ENCODE assay signal across 14 cellular contexts in genomic region chr5:99955006-99955405, GRCh38.
"Had no signal": no experiment of that assay in that cellular context is flagged by ENCODE, and none has a peak within 500 bp of the region (broad histone marks: within the 10 kb centered on the region; RNA-seq: fewer than 3 reads in every experiment).

No MANE protein-coding gene starts in this region.

- H3K4me1 Mint-ChIP-seq: stimulated activated naive B cell treated with anti-CD40 and anti-IgM and Interleukin-4, amounts not matched to agents 10 μg/mL and 1 μg/mL and 100 μg/mL, for 72 hours; stimulated activated naive CD8-positive, alpha-beta T cell treated with anti-CD3 and anti-CD28 coated beads, Interleukin-15, amount 100 ng/mL, for 72 hours had no signal

- H3K36me3 Mint-ChIP-seq: stimulated activated naive B cell treated with anti-CD40 and anti-IgM and Interleukin-4, amounts not matched to agents 10 μg/mL and 1 μg/mL and 100 μg/mL, for 72 hours had no signal

- DNase-seq: cerebellar nuclear complex; effector memory CD8-positive, alpha-beta T cell; glutamatergic neuron; islet precursor cell; left ventricle myocardium inferior; mesenchymal stem cell; midbrain; stimulated activated CD4-positive, alpha-beta T cell treated with anti-CD3 and anti-CD28 coated beads, Interleukin-4, amount 100 ng/mL, for 1 hour; stimulated activated CD8-positive, alpha-beta memory T cell treated with anti-CD3 and anti-CD28 coated beads, Interleukin-4, amount 100 ng/mL, for 48 hours; stimulated activated naive B cell treated with anti-CD40 and anti-IgM and Interleukin-4, amounts not matched to agents 10 μg/mL and 1 μg/mL and 100 μg/mL, for 72 hours; stimulated activated naive CD8-positive, alpha-beta T cell treated with anti-CD3 and anti-CD28 coated beads, Interleukin-15, amount 100 ng/mL, for 72 hours; testis had no signal

- H3K4me3 Mint-ChIP-seq: dendritic cell treated with granulocyte-macrophage colony-stimulating factor and Interleukin-4, amounts not matched to agents 40 ng/mL and 50 ng/mL, for 4 days; effector memory CD8-positive, alpha-beta T cell; stimulated activated naive B cell treated with anti-CD40 and anti-IgM and Interleukin-4, amounts not matched to agents 10 μg/mL and 1 μg/mL and 100 μg/mL, for 72 hours; stimulated activated naive CD8-positive, alpha-beta T cell treated with anti-CD3 and anti-CD28 coated beads, Interleukin-15, amount 100 ng/mL, for 72 hours had no signal

- ATAC-seq: effector memory CD8-positive, alpha-beta T cell; right cardiac atrium; stimulated activated naive B cell treated with anti-CD40 and anti-IgM and Interleukin-4, amounts not matched to agents 10 μg/mL and 1 μg/mL and 100 μg/mL, for 72 hours had no signal

- H3K27me3 Mint-ChIP-seq: dendritic cell treated with granulocyte-macrophage colony-stimulating factor and Interleukin-4, amounts not matched to agents 40 ng/mL and 50 ng/mL, for 4 days; effector memory CD8-positive, alpha-beta T cell; stimulated activated naive B cell treated with anti-CD40 and anti-IgM and Interleukin-4, amounts not matched to agents 10 μg/mL and 1 μg/mL and 100 μg/mL, for 72 hours; stimulated activated naive CD8-positive, alpha-beta T cell treated with anti-CD3 and anti-CD28 coated beads, Interleukin-15, amount 100 ng/mL, for 72 hours had no signal

- H3K27ac Mint-ChIP-seq: dendritic cell treated with granulocyte-macrophage colony-stimulating factor and Interleukin-4, amounts not matched to agents 40 ng/mL and 50 ng/mL, for 4 days; effector memory CD8-positive, alpha-beta T cell; stimulated activated naive B cell treated with anti-CD40 and anti-IgM and Interleukin-4, amounts not matched to agents 10 μg/mL and 1 μg/mL and 100 μg/mL, for 72 hours; stimulated activated naive CD8-positive, alpha-beta T cell treated with anti-CD3 and anti-CD28 coated beads, Interleukin-15, amount 100 ng/mL, for 72 hours had no signal
